8 cellular contexts compared by ENCODE assay signal in genomic region chr7:26078437-26079362, GRCh38.
DNase-seq lines count a peak whose midpoint lies in the region; ATAC-seq and TF ChIP-seq lines count a peak whose summit lies in the region.

No MANE protein-coding gene starts in this region.

- H3K27ac Mint-ChIP-seq in activated naive CD8-positive, alpha-beta T cell treated with anti-CD3 and anti-CD28 coated beads, Interleukin-2, amount 50 U/mL, for 24 hours: no peak overlapping the region

- DNase-seq in GM13977 (ENCODE audit: low spot score): peak; percentile 70
- peak; percentile 52 for DNase-seq in NCI-H1436 treated with DMSO at 0.1 percent for 48 hours (lab: John Stamatoyannopoulos, UW)
- DNase-seq in T follicular helper cell (ENCODE audit: low read depth): peak; percentile 70
- DNase-seq in activated naive CD8-positive, alpha-beta T cell treated with anti-CD3 and anti-CD28 coated beads, Interleukin-2, amount 50 U/mL, for 24 hours: peak; percentile 82
- peak; percentile 80 for DNase-seq in iPS-NIHi11 (ENCODE audit: low spot score)
- peak; percentile 62 to 72 for DNase-seq in stimulated activated CD4-positive, alpha-beta T cell treated with anti-CD3 and anti-CD28 coated beads, Interleukin-15, amount 100 ng/mL, for 48 hours (ENCODE audit: low read depth in 2 of 2)
- DNase-seq in COLO829 (ENCODE audit: low spot score): no peak

- peak; percentile 76 for ATAC-seq in HG02852 (IDR thresholded peaks at IDR 0.05; ENCODE audit: unreplicated experiment)
- ATAC-seq in activated naive CD8-positive, alpha-beta T cell treated with anti-CD3 and anti-CD28 coated beads, Interleukin-2, amount 50 U/mL, for 24 hours: peak; percentile 99

- no peak overlapping the region for H3K4me3 Mint-ChIP-seq in activated naive CD8-positive, alpha-beta T cell treated with anti-CD3 and anti-CD28 coated beads, Interleukin-2, amount 50 U/mL, for 24 hours

- in situ Hi-C loops in GM13977 (cut with MboI; ENCODE audit: low pct_unique_long_range_greater_than_20kb, low sequenced_read_pairs, unreplicated experiment): loop anchor here (25.0 kb wide), 3 partner anchors 284 to 584 kb away; no protein-coding TSS in a partner anchor

- H3K36me3 Mint-ChIP-seq in activated naive CD8-positive, alpha-beta T cell treated with anti-CD3 and anti-CD28 coated beads, Interleukin-2, amount 50 U/mL, for 24 hours (ENCODE audit: low read depth): no peaks in the 10 kb centered on the region

- no peaks in the 10 kb centered on the region for H3K9me3 Mint-ChIP-seq in activated naive CD8-positive, alpha-beta T cell treated with anti-CD3 and anti-CD28 coated beads, Interleukin-2, amount 50 U/mL, for 24 hours

- H3K4me1 Mint-ChIP-seq in activated naive CD8-positive, alpha-beta T cell treated with anti-CD3 and anti-CD28 coated beads, Interleukin-2, amount 50 U/mL, for 24 hours: peaks cover 9% of the 10 kb centered on the region

- peak; percentile 63 for TF ChIP-seq CTCF in GM13977 (IDR thresholded peaks at IDR 0.05; ENCODE audit: extremely low read depth, insufficient read depth, missing control alignments)

- H3K27me3 Mint-ChIP-seq in activated naive CD8-positive, alpha-beta T cell treated with anti-CD3 and anti-CD28 coated beads, Interleukin-2, amount 50 U/mL, for 24 hours: peaks cover 29% of the 10 kb centered on the region
